1 cellular context compared by ENCODE assay signal in genomic region chr12:53618340-53618739, GRCh38.
TF ChIP-seq lines count a peak whose summit lies in the region.

No MANE protein-coding gene starts in this region.

TF ChIP-seq in WTC11, 78 proteins besides CTCF, POLR2A, EP300 and RAD21 (continued from another document):
- TF ChIP-seq CREB1 (CRISPR knock-in tag; IDR thresholded peaks at IDR 0.05) (no peak), ZNF416 (CRISPR knock-in tag; IDR thresholded peaks at IDR 0.05) (no peak), EMX1 (CRISPR knock-in tag; IDR thresholded peaks at IDR 0.05) (no peak), ZNF425 (CRISPR knock-in tag; conservative IDR thresholded peaks at IDR 0.05) (no peak), GTF2I (CRISPR knock-in tag; conservative IDR thresholded peaks at IDR 0.05) (no peak)
